Comparison of ENCODE assay signal across 1 cellular context in genomic region chr11:85682330-85683305, GRCh38.
TF ChIP-seq lines count a peak whose summit lies in the region.

No MANE protein-coding gene starts in this region.

TF ChIP-seq in endothelial cell of umbilical vein, 7 proteins besides CTCF, POLR2A, EP300 and RAD21:
- TF ChIP-seq JUN (IDR thresholded peaks at IDR 0.05; ENCODE audit: borderline replicate concordance, insufficient read depth, insufficient read length, low read depth) (no peak), FOS (IDR thresholded peaks at IDR 0.05; ENCODE audit: borderline replicate concordance, insufficient read depth, low read length) (no peak), POLR2AphosphoS5 (IDR thresholded peaks at IDR 0.05; ENCODE audit: insufficient read depth, low read depth, low read length) (no peak), EZH2 (IDR thresholded peaks at IDR 0.05; ENCODE audit: borderline replicate concordance, low read depth, low read length, severe bottlenecking) (no peak), MYC (IDR thresholded peaks at IDR 0.05; ENCODE audit: low read depth, low read length) (no peak)
